8 cellular contexts compared by ENCODE assay signal in the genomic region with DNA sequence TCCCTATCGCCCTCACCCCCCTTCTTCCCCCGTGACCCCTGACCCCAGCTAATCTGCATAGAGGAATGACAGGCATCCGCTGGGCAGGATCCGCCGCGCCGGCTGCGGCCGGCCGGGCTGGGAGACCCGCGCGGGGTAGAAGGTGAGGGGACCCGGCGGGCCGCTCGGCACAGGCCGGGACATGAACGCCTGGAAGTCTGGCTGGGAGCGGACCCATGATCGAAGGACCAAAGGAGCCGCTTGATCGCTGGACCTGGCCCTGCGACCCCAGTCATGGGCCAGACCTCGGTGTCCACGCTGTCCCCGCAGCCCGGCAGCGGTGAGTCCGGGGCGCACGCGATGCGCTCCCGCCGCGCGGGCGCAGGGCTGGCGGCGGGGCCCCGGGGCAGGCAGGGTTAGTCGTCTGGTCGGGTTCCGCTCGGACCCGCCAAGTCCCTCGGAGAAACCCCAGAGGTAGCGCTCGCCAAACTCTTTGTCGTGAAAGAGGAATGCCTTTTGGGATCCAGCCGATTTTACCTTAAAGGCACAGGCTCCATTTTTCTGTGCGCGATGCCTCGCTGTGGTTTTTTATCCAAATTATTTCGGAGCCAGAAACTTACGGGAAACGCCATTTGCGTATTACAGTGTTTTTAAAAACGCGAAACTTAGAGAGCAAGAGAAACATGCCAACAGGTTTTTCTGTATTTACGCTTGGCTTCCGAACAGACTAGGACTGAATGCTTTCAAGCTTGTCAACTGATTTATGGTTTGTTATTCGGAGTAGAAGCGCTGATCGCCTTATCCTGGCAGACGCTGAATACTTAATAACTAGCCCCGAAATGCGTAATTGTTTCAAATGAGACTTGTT. TPM values are rescaled to one million over a fixed set of nuclear protein-coding genes. Genes with fewer than 3 reads are reported as not detected.
DNase-seq lines count a peak whose midpoint lies in the region; ATAC-seq and TF ChIP-seq lines count a peak whose summit lies in the region.

Gene PHACTR2 (plus strand): TSS at position 75 of the 847 bp plus-strand sequence. CDS start 199 bp downstream, at position 274.

- intact Hi-C loops in activated CD4-positive, alpha-beta T cell treated with anti-CD3 and anti-CD28 coated beads, Interleukin-2, amount 10 ng/mL, durations not matched to agents 24 days and 14 days (cut with micrococcal nuclease): loop anchor here (5.0 kb wide), 3 partner anchors 51 to 101 kb away; no protein-coding TSS in a partner anchor

- H3K27ac Mint-ChIP-seq in activated CD4-positive, alpha-beta T cell treated with anti-CD3 and anti-CD28 coated beads, Interleukin-2, amount 10 ng/mL, durations not matched to agents 24 days and 14 days: no peak within 1 kb of the TSS

- H3K4me3 Mint-ChIP-seq in activated CD4-positive, alpha-beta T cell treated with anti-CD3 and anti-CD28 coated beads, Interleukin-2, amount 10 ng/mL, durations not matched to agents 24 days and 14 days: peak within 1 kb of the TSS; percentile 84

- DNase-seq in GM13976 (ENCODE audit: low spot score) (peak; percentile 79), NCI-H128 (lab: John Stamatoyannopoulos, UW; ENCODE audit: unreplicated experiment) (peak; percentile 20), dermis microvascular lymphatic vessel endothelial cell (ENCODE audit: low read depth in 2 of 2) (peak; percentile 74 to 86), kidney tubule cell (ENCODE audit: low spot score) (peak; percentile 73), DMS79 treated with DMSO at 0.1 percent for 48 hours (lab: John Stamatoyannopoulos, UW) (no peak)
- DNase-seq in activated CD4-positive, alpha-beta T cell treated with anti-CD3 and anti-CD28 coated beads, Interleukin-2, amount 10 ng/mL, durations not matched to agents 24 days and 14 days: peak; percentile 79
- DNase-seq in stimulated activated CD4-positive, alpha-beta T cell treated with anti-CD3 and anti-CD28 coated beads, Interleukin-15, amount 100 ng/mL, for 1 hour (ENCODE audit: low read depth in 1 of 2, low spot score in 1 of 2): peak; percentile 10 to 48

- no peak for TF ChIP-seq CTCF in GM13976 (IDR thresholded peaks at IDR 0.05; ENCODE audit: borderline replicate concordance, control extremely low read depth, extremely low read depth, insufficient read depth, missing control alignments)

- H3K4me1 Mint-ChIP-seq in activated CD4-positive, alpha-beta T cell treated with anti-CD3 and anti-CD28 coated beads, Interleukin-2, amount 10 ng/mL, durations not matched to agents 24 days and 14 days: peaks cover 14% of the 10 kb centered on the region

- H3K9me3 Mint-ChIP-seq in activated CD4-positive, alpha-beta T cell treated with anti-CD3 and anti-CD28 coated beads, Interleukin-2, amount 10 ng/mL, durations not matched to agents 24 days and 14 days: peaks cover 20% of the 10 kb centered on the region

- H3K27me3 Mint-ChIP-seq in activated CD4-positive, alpha-beta T cell treated with anti-CD3 and anti-CD28 coated beads, Interleukin-2, amount 10 ng/mL, durations not matched to agents 24 days and 14 days: peaks cover 46% of the 10 kb centered on the region

- H3K36me3 Mint-ChIP-seq in activated CD4-positive, alpha-beta T cell treated with anti-CD3 and anti-CD28 coated beads, Interleukin-2, amount 10 ng/mL, durations not matched to agents 24 days and 14 days (ENCODE audit: low read depth): peaks cover 15% of the 10 kb centered on the region

- in situ Hi-C loops in GM13976 (cut with MboI; ENCODE audit: low sequenced_read_pairs, unreplicated experiment): no loop called here

- ATAC-seq in GM21515 (IDR thresholded peaks at IDR 0.05; ENCODE audit: unreplicated experiment): no peak

RNA-seq across cellular contexts. Expression of gene PHACTR2, which starts in this region (rescaled TPM):
- 47.7 and 53.8 TPM in 2 replicates for total RNA-seq in activated CD4-positive, alpha-beta T cell treated with anti-CD3 and anti-CD28 coated beads, Interleukin-2, amount 10 ng/mL, durations not matched to agents 24 days and 14 days
- 163 and 199 TPM in 2 replicates for total RNA-seq in dermis microvascular lymphatic vessel endothelial cell
